Comparison of ENCODE assay signal across 1 cellular context in the genomic region with DNA sequence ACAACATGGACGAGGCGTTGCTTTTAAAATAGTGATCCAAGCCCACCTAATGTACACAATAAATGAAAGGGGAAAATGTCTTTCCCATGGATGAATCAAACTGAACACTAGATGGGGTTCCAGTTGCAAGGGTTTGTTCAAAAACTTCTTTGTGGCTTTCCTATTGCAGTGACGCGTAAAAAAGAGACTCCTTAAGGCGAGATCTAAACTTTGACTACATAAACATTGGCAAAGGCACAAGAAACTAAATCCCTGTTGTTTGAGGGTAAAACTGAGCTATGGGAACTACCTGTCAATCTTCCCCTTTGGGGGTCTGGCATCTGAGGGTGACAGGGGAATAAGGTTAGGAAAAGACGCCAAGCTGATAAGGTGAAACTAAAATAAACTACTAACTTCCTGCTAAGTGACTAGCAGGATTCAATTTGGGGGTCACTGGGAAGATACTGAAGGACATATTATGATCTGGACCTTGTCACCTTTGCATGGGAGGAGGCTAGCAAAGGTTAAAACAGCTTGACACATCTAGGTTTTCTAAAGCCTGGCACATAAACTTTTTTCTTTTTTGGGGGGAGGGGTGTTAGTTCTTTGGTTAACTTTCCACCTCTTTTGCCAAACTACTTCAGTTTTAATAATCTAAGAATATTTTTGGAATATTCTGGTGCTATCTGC.
TF ChIP-seq lines count a peak whose summit lies in the region.

No MANE protein-coding gene starts in this region.

TF ChIP-seq in SK-N-SH, 30 proteins besides CTCF, POLR2A, EP300 and RAD21 (continued from another document):
- TF ChIP-seq FOXM1 (IDR thresholded peaks at IDR 0.05; ENCODE audit: low read depth) = no peak
- TF ChIP-seq IRF3 (IDR thresholded peaks at IDR 0.05; ENCODE audit: low read depth, low read length) = no peak
- TF ChIP-seq, protein P1, sequence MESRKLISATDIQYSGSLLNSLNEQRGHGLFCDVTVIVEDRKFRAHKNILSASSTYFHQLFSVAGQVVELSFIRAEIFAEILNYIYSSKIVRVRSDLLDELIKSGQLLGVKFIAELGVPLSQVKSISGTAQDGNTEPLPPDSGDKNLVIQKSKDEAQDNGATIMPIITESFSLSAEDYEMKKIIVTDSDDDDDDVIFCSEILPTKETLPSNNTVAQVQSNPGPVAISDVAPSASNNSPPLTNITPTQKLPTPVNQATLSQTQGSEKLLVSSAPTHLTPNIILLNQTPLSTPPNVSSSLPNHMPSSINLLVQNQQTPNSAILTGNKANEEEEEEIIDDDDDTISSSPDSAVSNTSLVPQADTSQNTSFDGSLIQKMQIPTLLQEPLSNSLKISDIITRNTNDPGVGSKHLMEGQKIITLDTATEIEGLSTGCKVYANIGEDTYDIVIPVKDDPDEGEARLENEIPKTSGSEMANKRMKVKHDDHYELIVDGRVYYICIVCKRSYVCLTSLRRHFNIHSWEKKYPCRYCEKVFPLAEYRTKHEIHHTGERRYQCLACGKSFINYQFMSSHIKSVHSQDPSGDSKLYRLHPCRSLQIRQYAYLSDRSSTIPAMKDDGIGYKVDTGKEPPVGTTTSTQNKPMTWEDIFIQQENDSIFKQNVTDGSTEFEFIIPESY (IDR thresholded peaks at IDR 0.05; ENCODE audit: borderline replicate concordance, low read depth) = no peak
TF ChIP-seq in SK-N-SH: peak in this region for 0.
